ENCODE assay signal across 13 cellular contexts in the genomic region with DNA sequence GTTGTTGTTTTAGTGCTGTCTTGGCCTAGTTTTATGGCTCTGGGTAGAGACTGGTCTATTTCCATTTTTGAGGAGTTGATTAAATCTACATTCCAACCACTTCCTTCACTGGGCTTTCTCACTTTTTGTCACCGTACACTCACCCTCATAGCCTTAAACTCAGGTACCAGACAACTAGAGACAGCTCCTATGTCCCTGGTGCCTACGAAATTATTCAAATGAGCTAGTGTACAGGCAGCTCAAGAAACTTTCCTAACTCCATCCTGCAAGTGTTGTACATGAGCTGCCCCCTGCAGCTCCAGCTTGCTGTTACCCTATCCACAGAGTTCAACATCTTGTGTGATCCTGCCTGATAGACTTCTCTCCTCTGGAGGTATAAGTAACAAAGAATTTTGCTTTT.
"Had no signal": no experiment of that assay in that cellular context is flagged by ENCODE, and none has a peak within 500 bp of the region (broad histone marks: within the 10 kb centered on the region; RNA-seq: fewer than 3 reads in every experiment).

No MANE protein-coding gene starts in this region.

- H3K27ac Mint-ChIP-seq: activated CD4-positive, alpha-beta memory T cell treated with anti-CD3 and anti-CD28 coated beads for 36 hours; activated naive CD8-positive, alpha-beta T cell treated with anti-CD3 and anti-CD28 coated beads for 36 hours; endodermal cell; memory B cell; stimulated activated naive CD8-positive, alpha-beta T cell treated with anti-CD3 and anti-CD28 coated beads, Interleukin-15, Interleukin-2, amounts not matched to agents 100 ng/mL and 50 ng/mL, for 24 hours had no signal

- H3K4me1 Mint-ChIP-seq: activated naive CD8-positive, alpha-beta T cell treated with anti-CD3 and anti-CD28 coated beads for 36 hours; endodermal cell; memory B cell had no signal

- DNase-seq: activated CD4-positive, alpha-beta memory T cell treated with anti-CD3 and anti-CD28 coated beads for 36 hours; activated gamma-delta T cell; activated naive CD8-positive, alpha-beta T cell treated with anti-CD3 and anti-CD28 coated beads for 36 hours; activated T-cell treated with anti-CD3 and anti-CD28 coated beads, Interleukin-2, amount 50 U/mL, for 4 hours; cerebellar nuclear complex; dermis blood vessel endothelial cell; endodermal cell; hypothalamus; left cardiac atrium; ovary; stimulated activated CD4-positive, alpha-beta T cell treated with anti-CD3 and anti-CD28 coated beads, Interleukin-4, amount 100 ng/mL, for 1 hour had no signal

- H3K4me3 Mint-ChIP-seq: activated CD4-positive, alpha-beta memory T cell treated with anti-CD3 and anti-CD28 coated beads for 36 hours; activated naive CD8-positive, alpha-beta T cell treated with anti-CD3 and anti-CD28 coated beads for 36 hours; activated T-cell treated with anti-CD3 and anti-CD28 coated beads, Interleukin-2, amount 50 U/mL, for 4 hours; endodermal cell; memory B cell; stimulated activated naive CD8-positive, alpha-beta T cell treated with anti-CD3 and anti-CD28 coated beads, Interleukin-15, Interleukin-2, amounts not matched to agents 100 ng/mL and 50 ng/mL, for 24 hours had no signal

- H3K36me3 Mint-ChIP-seq: activated CD4-positive, alpha-beta memory T cell treated with anti-CD3 and anti-CD28 coated beads for 36 hours; activated naive CD8-positive, alpha-beta T cell treated with anti-CD3 and anti-CD28 coated beads for 36 hours; memory B cell had no signal

- H3K27me3 Mint-ChIP-seq: activated CD4-positive, alpha-beta memory T cell treated with anti-CD3 and anti-CD28 coated beads for 36 hours; activated naive CD8-positive, alpha-beta T cell treated with anti-CD3 and anti-CD28 coated beads for 36 hours; memory B cell; stimulated activated naive CD8-positive, alpha-beta T cell treated with anti-CD3 and anti-CD28 coated beads, Interleukin-15, Interleukin-2, amounts not matched to agents 100 ng/mL and 50 ng/mL, for 24 hours had no signal
